24 cellular contexts compared by ENCODE assay signal in genomic region chr2:118936936-118937335, GRCh38. TPM values are rescaled to one million over a fixed set of nuclear protein-coding genes. Genes with fewer than 3 reads are reported as not detected.
"Had no signal": no experiment of that assay in that cellular context is flagged by ENCODE, and none has a peak within 500 bp of the region (broad histone marks: within the 10 kb centered on the region; RNA-seq: fewer than 3 reads in every experiment).

No MANE protein-coding gene starts in this region.

- H3K27ac ChIP-seq: hepatocyte, lower lobe of right lung, stomach, vagina had no signal

- H3K79me2 ChIP-seq: hepatocyte had no signal

- H3K27ac Mint-ChIP-seq: naive thymus-derived CD4-positive, alpha-beta T cell; nephron progenitor cell had no signal

- H3K4me3 Mint-ChIP-seq: naive thymus-derived CD4-positive, alpha-beta T cell; nephron progenitor cell had no signal

- H2AFZ ChIP-seq: hepatocyte had no signal

- DNase-seq: cerebellar nuclear complex; dermis blood vessel endothelial cell; erythroblast; foreskin melanocyte; head of caudate nucleus; kidney; left cardiac atrium; lower lobe of right lung; mesenchymal stem cell; midbrain; naive thymus-derived CD4-positive, alpha-beta T cell; nephron progenitor cell; posterior cingulate gyrus; small intestine; stimulated activated CD4-positive, alpha-beta T cell treated with anti-CD3 and anti-CD28 coated beads, Interleukin-12 subunit alpha, Interleukin-12 subunit beta, amount 100 ng/mL, for 4 hours; stimulated activated naive CD4-positive, alpha-beta T cell; stomach; upper lobe of left lung had no signal

- H3K4me2 ChIP-seq: hepatocyte had no signal

- H3K4me1 ChIP-seq: stomach, vagina had no signal

- H3K4me3 ChIP-seq: hepatocyte, lower lobe of right lung, stomach, upper lobe of left lung, vagina had no signal

- H3K4me1 Mint-ChIP-seq: nephron progenitor cell had no signal

- FAIRE-seq: colon, endothelial cell of umbilical vein, kidney, small intestine had no signal

- H3K9me3 ChIP-seq: vagina had no signal

- H3K36me3 ChIP-seq: lower lobe of right lung, stomach, upper lobe of left lung, vagina had no signal

- H3K27me3 ChIP-seq: hepatocyte, upper lobe of left lung, vagina had no signal

RNA-seq across cellular contexts. Expression of gene MARCO, which starts 5.1 kb away (rescaled TPM):
- total RNA-seq: dermis blood vessel endothelial cell, endothelial cell of umbilical vein, osteoblast, pulmonary artery endothelial cell had no signal
- polyA plus RNA-seq: endothelial cell of umbilical vein; hepatocyte; naive thymus-derived CD4-positive, alpha-beta T cell had no signal
